ENCODE assay signal across 2 cellular contexts in genomic region chr19:2283835-2284507, GRCh38.
TF ChIP-seq lines count a peak whose summit lies in the region.

No MANE protein-coding gene starts in this region.

TF ChIP-seq in HEK293T, 16 proteins besides CTCF, POLR2A, EP300 and RAD21:
- TF ChIP-seq L3MBTL2 (conservative IDR thresholded peaks at IDR 0.05) (no peak), ZNF384 (IDR thresholded peaks at IDR 0.05) (peak; percentile 77), ELF4 (IDR thresholded peaks at IDR 0.05) (no peak), TARDBP (IDR thresholded peaks at IDR 0.05) (no peak), CTBP1 (IDR thresholded peaks at IDR 0.05; ENCODE audit: borderline replicate concordance) (no peak), FOXM1 (IDR thresholded peaks at IDR 0.05; ENCODE audit: borderline replicate concordance) (no peak)

TF ChIP-seq in GM12878, 131 proteins besides CTCF, POLR2A, EP300 and RAD21:
- no peak for TF ChIP-seq JUNB (IDR thresholded peaks at IDR 0.05)
- no peak for TF ChIP-seq ATF3 (IDR thresholded peaks at IDR 0.05; ENCODE audit: borderline replicate concordance, extremely low read depth, low read depth, low read length)
- TF ChIP-seq ZBED1 (IDR thresholded peaks at IDR 0.05; ENCODE audit: borderline replicate concordance) = no peak
- peak; percentile 93 for TF ChIP-seq ZBTB40 (IDR thresholded peaks at IDR 0.05; ENCODE audit: borderline replicate concordance)
- TF ChIP-seq SIX5 (IDR thresholded peaks at IDR 0.05; ENCODE audit: low read depth, low read length, severe bottlenecking) = no peak
TF ChIP-seq in GM12878: peak in this region for 1.
